1 cellular context compared by ENCODE assay signal in genomic region chr17:19648475-19649406, GRCh38.
TF ChIP-seq lines count a peak whose summit lies in the region.

TSS of gene ALDH3A2 (plus strand) at chr17:19648751. CDS start at chr17:19648972, 221 bp downstream.

TF ChIP-seq in WTC11, 78 proteins besides CTCF, POLR2A, EP300 and RAD21 (continued from another document):
- TF ChIP-seq, protein P1, sequence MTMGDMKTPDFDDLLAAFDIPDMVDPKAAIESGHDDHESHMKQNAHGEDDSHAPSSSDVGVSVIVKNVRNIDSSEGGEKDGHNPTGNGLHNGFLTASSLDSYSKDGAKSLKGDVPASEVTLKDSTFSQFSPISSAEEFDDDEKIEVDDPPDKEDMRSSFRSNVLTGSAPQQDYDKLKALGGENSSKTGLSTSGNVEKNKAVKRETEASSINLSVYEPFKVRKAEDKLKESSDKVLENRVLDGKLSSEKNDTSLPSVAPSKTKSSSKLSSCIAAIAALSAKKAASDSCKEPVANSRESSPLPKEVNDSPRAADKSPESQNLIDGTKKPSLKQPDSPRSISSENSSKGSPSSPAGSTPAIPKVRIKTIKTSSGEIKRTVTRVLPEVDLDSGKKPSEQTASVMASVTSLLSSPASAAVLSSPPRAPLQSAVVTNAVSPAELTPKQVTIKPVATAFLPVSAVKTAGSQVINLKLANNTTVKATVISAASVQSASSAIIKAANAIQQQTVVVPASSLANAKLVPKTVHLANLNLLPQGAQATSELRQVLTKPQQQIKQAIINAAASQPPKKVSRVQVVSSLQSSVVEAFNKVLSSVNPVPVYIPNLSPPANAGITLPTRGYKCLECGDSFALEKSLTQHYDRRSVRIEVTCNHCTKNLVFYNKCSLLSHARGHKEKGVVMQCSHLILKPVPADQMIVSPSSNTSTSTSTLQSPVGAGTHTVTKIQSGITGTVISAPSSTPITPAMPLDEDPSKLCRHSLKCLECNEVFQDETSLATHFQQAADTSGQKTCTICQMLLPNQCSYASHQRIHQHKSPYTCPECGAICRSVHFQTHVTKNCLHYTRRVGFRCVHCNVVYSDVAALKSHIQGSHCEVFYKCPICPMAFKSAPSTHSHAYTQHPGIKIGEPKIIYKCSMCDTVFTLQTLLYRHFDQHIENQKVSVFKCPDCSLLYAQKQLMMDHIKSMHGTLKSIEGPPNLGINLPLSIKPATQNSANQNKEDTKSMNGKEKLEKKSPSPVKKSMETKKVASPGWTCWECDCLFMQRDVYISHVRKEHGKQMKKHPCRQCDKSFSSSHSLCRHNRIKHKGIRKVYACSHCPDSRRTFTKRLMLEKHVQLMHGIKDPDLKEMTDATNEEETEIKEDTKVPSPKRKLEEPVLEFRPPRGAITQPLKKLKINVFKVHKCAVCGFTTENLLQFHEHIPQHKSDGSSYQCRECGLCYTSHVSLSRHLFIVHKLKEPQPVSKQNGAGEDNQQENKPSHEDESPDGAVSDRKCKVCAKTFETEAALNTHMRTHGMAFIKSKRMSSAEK (CRISPR knock-in tag; IDR thresholded peaks at IDR 0.05; ENCODE audit: borderline replicate concordance): no peak
- TF ChIP-seq ERG (CRISPR knock-in tag; IDR thresholded peaks at IDR 0.05) (no peak), E2F5 (CRISPR knock-in tag; IDR thresholded peaks at IDR 0.05) (no peak; the same call in 1 of the 2 replicates), ZBTB21 (CRISPR knock-in tag; IDR thresholded peaks at IDR 0.05; ENCODE audit: borderline replicate concordance) (no peak), ZNF219 (CRISPR knock-in tag; IDR thresholded peaks at IDR 0.05; ENCODE audit: borderline replicate concordance) (peak; percentile 67; the same call in 1 of the 2 replicates), GRHL2 (CRISPR knock-in tag; IDR thresholded peaks at IDR 0.05; ENCODE audit: insufficient replicate concordance, severe bottlenecking) (no peak), CREM (CRISPR knock-in tag; IDR thresholded peaks at IDR 0.05) (peak; percentile 70; the same call in 1 of the 2 replicates)
- TF ChIP-seq, protein P2, sequence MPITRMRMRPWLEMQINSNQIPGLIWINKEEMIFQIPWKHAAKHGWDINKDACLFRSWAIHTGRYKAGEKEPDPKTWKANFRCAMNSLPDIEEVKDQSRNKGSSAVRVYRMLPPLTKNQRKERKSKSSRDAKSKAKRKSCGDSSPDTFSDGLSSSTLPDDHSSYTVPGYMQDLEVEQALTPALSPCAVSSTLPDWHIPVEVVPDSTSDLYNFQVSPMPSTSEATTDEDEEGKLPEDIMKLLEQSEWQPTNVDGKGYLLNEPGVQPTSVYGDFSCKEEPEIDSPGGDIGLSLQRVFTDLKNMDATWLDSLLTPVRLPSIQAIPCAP (CRISPR knock-in tag; IDR thresholded peaks at IDR 0.05): no peak
- TF ChIP-seq, protein P3, sequence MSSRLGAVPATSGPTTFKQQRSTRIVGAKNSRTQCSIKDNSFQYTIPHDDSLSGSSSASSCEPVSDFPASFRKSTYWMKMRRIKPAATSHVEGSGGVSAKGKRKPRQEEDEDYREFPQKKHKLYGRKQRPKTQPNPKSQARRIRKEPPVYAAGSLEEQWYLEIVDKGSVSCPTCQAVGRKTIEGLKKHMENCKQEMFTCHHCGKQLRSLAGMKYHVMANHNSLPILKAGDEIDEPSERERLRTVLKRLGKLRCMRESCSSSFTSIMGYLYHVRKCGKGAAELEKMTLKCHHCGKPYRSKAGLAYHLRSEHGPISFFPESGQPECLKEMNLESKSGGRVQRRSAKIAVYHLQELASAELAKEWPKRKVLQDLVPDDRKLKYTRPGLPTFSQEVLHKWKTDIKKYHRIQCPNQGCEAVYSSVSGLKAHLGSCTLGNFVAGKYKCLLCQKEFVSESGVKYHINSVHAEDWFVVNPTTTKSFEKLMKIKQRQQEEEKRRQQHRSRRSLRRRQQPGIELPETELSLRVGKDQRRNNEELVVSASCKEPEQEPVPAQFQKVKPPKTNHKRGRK (CRISPR knock-in tag; IDR thresholded peaks at IDR 0.05; ENCODE audit: borderline replicate concordance): no peak
- TF ChIP-seq, protein P4, sequence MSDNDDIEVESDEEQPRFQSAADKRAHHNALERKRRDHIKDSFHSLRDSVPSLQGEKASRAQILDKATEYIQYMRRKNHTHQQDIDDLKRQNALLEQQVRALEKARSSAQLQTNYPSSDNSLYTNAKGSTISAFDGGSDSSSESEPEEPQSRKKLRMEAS (CRISPR knock-in tag; IDR thresholded peaks at IDR 0.05): peak; percentile 94
